Comparison of ENCODE assay signal across 1 cellular context in the genomic region with DNA sequence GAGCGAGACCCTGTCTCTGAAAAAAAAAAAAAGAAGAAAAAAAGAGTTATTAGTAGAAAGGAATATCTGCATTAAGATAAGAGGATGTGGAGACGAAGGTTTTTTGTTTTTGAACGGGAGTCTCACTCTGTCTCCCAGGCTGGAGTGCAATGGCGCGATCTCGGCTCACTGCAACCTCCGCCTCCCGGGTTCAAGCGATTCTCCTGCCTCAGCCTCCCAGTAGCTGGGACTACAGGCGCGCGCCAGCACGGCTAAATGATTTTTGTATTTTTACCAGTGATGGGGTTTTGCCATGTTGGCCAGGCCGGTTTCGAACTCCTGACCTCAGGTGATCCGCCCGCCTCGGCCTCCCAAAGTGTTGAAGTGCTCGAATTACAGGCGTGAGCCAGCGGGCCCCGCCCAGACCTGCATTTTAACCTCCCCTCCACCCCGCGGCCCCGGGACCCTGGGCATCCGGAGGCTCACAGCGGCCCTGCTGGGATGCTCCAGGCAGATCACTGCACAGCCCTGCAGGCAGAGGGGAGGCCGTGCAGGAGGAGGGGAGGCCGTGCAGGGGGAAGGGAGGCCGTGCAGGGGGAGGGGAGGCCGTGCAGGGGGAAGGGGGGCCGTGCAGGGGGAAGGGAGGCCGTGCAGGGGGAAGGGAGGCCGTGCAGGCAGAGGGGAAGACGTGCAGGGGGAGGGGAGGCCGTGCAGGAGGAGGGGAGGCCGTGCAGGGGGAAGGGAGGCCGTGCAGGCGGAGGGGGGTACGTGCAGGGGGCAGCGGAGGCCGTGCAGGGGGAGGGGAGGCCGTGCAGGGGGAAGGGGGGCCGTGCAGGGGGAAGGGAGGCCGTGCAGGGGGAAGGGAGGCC.
TF ChIP-seq lines count a peak whose summit lies in the region.
"Not testable (repeated sequence)": the region's sequence is repeated elsewhere in the genome, so short reads cannot be mapped to it uniquely, and the experiment has no call there.

No MANE protein-coding gene starts in this region.

TF ChIP-seq in HepG2, 621 proteins besides CTCF, POLR2A, EP300 and RAD21:
- TF ChIP-seq SAP130 (CRISPR knock-in tag; IDR thresholded peaks at IDR 0.05; ENCODE audit: low read depth) (peak; percentile 33; the same call in 1 of the 2 replicates), ZC3H4 (CRISPR knock-in tag; IDR thresholded peaks at IDR 0.05; ENCODE audit: borderline replicate concordance) (0 out of 2 replicates have a peak, but pooled peaks have one; percentile 22), SP5 (CRISPR knock-in tag; IDR thresholded peaks at IDR 0.05; ENCODE audit: borderline replicate concordance, low read depth) (0 out of 2 replicates have a peak, but pooled peaks have one; percentile 22), ZSCAN25 (CRISPR knock-in tag; IDR thresholded peaks at IDR 0.05) (peak; percentile 95), ZMYM3 (CRISPR knock-in tag; IDR thresholded peaks at IDR 0.05) (peak; percentile 86), ZFX (CRISPR knock-in tag; IDR thresholded peaks at IDR 0.05; ENCODE audit: low read depth) (peak; percentile 44; the same call in 1 of the 2 replicates), SIX4 (CRISPR knock-in tag; IDR thresholded peaks at IDR 0.05) (peak; percentile 66; the same call in 1 of the 2 replicates), ZBTB38 (CRISPR knock-in tag; IDR thresholded peaks at IDR 0.05) (peak; percentile 52; the same call in 1 of the 2 replicates), KLF12 (CRISPR knock-in tag; IDR thresholded peaks at IDR 0.05; ENCODE audit: borderline replicate concordance) (0 out of 2 replicates have a peak, but pooled peaks have one; percentile 28), SP1 (CRISPR knock-in tag; IDR thresholded peaks at IDR 0.05) (peak; percentile 22; the same call in 1 of the 2 replicates), ZMYM4 (CRISPR knock-in tag; IDR thresholded peaks at IDR 0.05) (0 out of 2 replicates have a peak, but pooled peaks have one; percentile 13), HNRNPK (IDR thresholded peaks at IDR 0.05; ENCODE audit: low read depth, low read length, poor library complexity, severe bottlenecking) (peak; percentile 10), NONO (CRISPR knock-in tag; conservative IDR thresholded peaks at IDR 0.05) (peak; percentile 59), TAF1 (CRISPR knock-in tag; IDR thresholded peaks at IDR 0.05) (peak; percentile 24; the same call in 1 of the 2 replicates), RBFOX2 (IDR thresholded peaks at IDR 0.05; ENCODE audit: low read depth, low read length) (peak; percentile 88), HNRNPL (IDR thresholded peaks at IDR 0.05; ENCODE audit: low read depth, low read length) (0 out of 2 replicates have a peak, but pooled peaks have one; percentile 51), AGO2 (optimal IDR thresholded peaks at IDR 0.05; ENCODE audit: low read depth, low read length) (peak; percentile 81), ZNF274 (CRISPR knock-in tag; IDR thresholded peaks at IDR 0.05) (0 out of 2 replicates have a peak, but pooled peaks have one; percentile 31), ETV6 (CRISPR knock-in tag; conservative IDR thresholded peaks at IDR 0.05) (0 out of 2 replicates have a peak, but pooled peaks have one; percentile 17), ZKSCAN8 (CRISPR knock-in tag; IDR thresholded peaks at IDR 0.05; ENCODE audit: borderline replicate concordance) (0 out of 2 replicates have a peak, but pooled peaks have one; percentile 3)
- TF ChIP-seq, protein P1, sequence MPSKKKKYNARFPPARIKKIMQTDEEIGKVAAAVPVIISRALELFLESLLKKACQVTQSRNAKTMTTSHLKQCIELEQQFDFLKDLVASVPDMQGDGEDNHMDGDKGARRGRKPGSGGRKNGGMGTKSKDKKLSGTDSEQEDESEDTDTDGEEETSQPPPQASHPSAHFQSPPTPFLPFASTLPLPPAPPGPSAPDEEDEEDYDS (CRISPR knock-in tag; IDR thresholded peaks at IDR 0.05): 0 out of 2 replicates have a peak, but pooled peaks have one; percentile 20
- TF ChIP-seq, protein P2, sequence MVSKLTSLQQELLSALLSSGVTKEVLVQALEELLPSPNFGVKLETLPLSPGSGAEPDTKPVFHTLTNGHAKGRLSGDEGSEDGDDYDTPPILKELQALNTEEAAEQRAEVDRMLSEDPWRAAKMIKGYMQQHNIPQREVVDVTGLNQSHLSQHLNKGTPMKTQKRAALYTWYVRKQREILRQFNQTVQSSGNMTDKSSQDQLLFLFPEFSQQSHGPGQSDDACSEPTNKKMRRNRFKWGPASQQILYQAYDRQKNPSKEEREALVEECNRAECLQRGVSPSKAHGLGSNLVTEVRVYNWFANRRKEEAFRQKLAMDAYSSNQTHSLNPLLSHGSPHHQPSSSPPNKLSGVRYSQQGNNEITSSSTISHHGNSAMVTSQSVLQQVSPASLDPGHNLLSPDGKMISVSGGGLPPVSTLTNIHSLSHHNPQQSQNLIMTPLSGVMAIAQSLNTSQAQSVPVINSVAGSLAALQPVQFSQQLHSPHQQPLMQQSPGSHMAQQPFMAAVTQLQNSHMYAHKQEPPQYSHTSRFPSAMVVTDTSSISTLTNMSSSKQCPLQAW (CRISPR knock-in tag; IDR thresholded peaks at IDR 0.05): 0 out of 2 replicates have a peak, but pooled peaks have one; percentile 18
- TF ChIP-seq SP1, NONO (IDR thresholded peaks at IDR 0.05): not testable (repeated sequence)
- TF ChIP-seq, protein P3, sequence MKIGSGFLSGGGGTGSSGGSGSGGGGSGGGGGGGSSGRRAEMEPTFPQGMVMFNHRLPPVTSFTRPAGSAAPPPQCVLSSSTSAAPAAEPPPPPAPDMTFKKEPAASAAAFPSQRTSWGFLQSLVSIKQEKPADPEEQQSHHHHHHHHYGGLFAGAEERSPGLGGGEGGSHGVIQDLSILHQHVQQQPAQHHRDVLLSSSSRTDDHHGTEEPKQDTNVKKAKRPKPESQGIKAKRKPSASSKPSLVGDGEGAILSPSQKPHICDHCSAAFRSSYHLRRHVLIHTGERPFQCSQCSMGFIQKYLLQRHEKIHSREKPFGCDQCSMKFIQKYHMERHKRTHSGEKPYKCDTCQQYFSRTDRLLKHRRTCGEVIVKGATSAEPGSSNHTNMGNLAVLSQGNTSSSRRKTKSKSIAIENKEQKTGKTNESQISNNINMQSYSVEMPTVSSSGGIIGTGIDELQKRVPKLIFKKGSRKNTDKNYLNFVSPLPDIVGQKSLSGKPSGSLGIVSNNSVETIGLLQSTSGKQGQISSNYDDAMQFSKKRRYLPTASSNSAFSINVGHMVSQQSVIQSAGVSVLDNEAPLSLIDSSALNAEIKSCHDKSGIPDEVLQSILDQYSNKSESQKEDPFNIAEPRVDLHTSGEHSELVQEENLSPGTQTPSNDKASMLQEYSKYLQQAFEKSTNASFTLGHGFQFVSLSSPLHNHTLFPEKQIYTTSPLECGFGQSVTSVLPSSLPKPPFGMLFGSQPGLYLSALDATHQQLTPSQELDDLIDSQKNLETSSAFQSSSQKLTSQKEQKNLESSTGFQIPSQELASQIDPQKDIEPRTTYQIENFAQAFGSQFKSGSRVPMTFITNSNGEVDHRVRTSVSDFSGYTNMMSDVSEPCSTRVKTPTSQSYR (CRISPR knock-in tag; IDR thresholded peaks at IDR 0.05; ENCODE audit: borderline replicate concordance): peak; percentile 37; the same call in 1 of the 2 replicates
- TF ChIP-seq, protein P4, sequence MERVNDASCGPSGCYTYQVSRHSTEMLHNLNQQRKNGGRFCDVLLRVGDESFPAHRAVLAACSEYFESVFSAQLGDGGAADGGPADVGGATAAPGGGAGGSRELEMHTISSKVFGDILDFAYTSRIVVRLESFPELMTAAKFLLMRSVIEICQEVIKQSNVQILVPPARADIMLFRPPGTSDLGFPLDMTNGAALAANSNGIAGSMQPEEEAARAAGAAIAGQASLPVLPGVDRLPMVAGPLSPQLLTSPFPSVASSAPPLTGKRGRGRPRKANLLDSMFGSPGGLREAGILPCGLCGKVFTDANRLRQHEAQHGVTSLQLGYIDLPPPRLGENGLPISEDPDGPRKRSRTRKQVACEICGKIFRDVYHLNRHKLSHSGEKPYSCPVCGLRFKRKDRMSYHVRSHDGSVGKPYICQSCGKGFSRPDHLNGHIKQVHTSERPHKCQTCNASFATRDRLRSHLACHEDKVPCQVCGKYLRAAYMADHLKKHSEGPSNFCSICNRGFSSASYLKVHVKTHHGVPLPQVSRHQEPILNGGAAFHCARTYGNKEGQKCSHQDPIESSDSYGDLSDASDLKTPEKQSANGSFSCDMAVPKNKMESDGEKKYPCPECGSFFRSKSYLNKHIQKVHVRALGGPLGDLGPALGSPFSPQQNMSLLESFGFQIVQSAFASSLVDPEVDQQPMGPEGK (CRISPR knock-in tag; IDR thresholded peaks at IDR 0.05): peak; percentile 32; the same call in 1 of the 2 replicates
- TF ChIP-seq, protein P5, sequence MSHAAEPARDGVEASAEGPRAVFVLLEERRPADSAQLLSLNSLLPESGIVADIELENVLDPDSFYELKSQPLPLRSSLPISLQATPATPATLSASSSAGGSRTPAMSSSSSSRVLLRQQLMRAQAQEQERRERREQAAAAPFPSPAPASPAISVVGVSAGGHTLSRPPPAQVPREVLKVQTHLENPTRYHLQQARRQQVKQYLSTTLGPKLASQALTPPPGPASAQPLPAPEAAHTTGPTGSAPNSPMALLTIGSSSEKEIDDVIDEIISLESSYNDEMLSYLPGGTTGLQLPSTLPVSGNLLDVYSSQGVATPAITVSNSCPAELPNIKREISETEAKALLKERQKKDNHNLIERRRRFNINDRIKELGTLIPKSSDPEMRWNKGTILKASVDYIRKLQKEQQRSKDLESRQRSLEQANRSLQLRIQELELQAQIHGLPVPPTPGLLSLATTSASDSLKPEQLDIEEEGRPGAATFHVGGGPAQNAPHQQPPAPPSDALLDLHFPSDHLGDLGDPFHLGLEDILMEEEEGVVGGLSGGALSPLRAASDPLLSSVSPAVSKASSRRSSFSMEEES (CRISPR knock-in tag; IDR thresholded peaks at IDR 0.05): 0 out of 2 replicates have a peak, but pooled peaks have one; percentile 6
- TF ChIP-seq, protein P6, sequence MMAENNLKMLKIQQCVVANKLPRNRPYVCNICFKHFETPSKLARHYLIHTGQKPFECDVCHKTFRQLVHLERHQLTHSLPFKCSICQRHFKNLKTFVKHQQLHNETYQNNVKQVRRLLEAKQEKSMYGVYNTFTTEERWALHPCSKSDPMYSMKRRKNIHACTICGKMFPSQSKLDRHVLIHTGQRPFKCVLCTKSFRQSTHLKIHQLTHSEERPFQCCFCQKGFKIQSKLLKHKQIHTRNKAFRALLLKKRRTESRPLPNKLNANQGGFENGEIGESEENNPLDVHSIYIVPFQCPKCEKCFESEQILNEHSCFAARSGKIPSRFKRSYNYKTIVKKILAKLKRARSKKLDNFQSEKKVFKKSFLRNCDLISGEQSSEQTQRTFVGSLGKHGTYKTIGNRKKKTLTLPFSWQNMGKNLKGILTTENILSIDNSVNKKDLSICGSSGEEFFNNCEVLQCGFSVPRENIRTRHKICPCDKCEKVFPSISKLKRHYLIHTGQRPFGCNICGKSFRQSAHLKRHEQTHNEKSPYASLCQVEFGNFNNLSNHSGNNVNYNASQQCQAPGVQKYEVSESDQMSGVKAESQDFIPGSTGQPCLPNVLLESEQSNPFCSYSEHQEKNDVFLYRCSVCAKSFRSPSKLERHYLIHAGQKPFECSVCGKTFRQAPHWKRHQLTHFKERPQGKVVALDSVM (CRISPR knock-in tag; IDR thresholded peaks at IDR 0.05): peak; percentile 67
- TF ChIP-seq, protein P7, sequence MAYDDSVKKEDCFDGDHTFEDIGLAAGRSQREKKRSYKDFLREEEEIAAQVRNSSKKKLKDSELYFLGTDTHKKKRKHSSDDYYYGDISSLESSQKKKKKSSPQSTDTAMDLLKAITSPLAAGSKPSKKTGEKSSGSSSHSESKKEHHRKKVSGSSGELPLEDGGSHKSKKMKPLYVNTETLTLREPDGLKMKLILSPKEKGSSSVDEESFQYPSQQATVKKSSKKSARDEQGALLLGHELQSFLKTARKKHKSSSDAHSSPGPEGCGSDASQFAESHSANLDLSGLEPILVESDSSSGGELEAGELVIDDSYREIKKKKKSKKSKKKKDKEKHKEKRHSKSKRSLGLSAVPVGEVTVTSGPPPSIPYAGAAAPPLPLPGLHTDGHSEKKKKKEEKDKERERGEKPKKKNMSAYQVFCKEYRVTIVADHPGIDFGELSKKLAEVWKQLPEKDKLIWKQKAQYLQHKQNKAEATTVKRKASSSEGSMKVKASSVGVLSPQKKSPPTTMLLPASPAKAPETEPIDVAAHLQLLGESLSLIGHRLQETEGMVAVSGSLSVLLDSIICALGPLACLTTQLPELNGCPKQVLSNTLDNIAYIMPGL (CRISPR knock-in tag; IDR thresholded peaks at IDR 0.05; ENCODE audit: borderline replicate concordance in 1 of 2, low read depth in 1 of 2): 0 out of 4 replicates have a peak, but pooled peaks of 1 of the 2 experiments have one; percentile 16
